ENCODE assay signal across 1 cellular context in the genomic region with DNA sequence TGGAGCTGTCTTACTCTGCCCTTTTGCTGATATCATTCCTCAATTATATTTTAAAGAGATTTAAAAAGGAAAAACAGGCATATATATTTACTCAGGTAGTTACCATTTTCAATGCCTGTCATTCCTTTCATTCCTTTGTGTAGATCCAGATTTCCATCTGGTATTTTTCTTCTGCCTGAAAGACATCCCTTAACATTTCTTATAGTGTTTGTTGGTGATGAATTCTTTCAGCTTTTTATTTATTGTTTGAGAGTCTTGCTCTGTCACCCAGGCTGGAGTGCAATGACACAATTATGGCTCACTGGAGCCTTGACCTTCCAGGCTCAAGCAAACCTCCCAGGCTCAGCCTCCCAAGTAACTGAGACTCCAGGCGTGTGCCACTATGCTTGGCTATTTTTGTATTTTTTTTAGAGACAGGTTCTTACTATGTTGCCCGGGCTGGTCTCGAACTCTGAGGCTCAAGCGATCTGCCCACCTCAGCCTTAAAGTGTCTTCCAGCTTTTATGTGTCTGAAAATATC.
TF ChIP-seq lines count a peak whose summit lies in the region.

No MANE protein-coding gene starts in this region.

TF ChIP-seq in IMR-90, 13 proteins besides CTCF, POLR2A, EP300 and RAD21:
- TF ChIP-seq FOS (IDR thresholded peaks at IDR 0.05; ENCODE audit: low read depth, low read length) (no peak), MAFK (IDR thresholded peaks at IDR 0.05; ENCODE audit: low read depth, low read length) (no peak), MAZ (IDR thresholded peaks at IDR 0.05; ENCODE audit: borderline replicate concordance, low read depth, low read length) (no peak), CHD1 (IDR thresholded peaks at IDR 0.05; ENCODE audit: low read depth, low read length) (no peak), MXI1 (IDR thresholded peaks at IDR 0.05; ENCODE audit: borderline replicate concordance, low read depth, low read length) (no peak)
- TF ChIP-seq, protein P1, sequence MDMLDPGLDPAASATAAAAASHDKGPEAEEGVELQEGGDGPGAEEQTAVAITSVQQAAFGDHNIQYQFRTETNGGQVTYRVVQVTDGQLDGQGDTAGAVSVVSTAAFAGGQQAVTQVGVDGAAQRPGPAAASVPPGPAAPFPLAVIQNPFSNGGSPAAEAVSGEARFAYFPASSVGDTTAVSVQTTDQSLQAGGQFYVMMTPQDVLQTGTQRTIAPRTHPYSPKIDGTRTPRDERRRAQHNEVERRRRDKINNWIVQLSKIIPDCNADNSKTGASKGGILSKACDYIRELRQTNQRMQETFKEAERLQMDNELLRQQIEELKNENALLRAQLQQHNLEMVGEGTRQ (IDR thresholded peaks at IDR 0.05; ENCODE audit: low read depth, low read length) = no peak
- TF ChIP-seq, protein P2, sequence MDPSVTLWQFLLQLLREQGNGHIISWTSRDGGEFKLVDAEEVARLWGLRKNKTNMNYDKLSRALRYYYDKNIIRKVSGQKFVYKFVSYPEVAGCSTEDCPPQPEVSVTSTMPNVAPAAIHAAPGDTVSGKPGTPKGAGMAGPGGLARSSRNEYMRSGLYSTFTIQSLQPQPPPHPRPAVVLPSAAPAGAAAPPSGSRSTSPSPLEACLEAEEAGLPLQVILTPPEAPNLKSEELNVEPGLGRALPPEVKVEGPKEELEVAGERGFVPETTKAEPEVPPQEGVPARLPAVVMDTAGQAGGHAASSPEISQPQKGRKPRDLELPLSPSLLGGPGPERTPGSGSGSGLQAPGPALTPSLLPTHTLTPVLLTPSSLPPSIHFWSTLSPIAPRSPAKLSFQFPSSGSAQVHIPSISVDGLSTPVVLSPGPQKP (IDR thresholded peaks at IDR 0.05; ENCODE audit: borderline replicate concordance, low read depth, low read length) = no peak
TF ChIP-seq in IMR-90: peak in this region for 0.
